1 cellular context compared by ENCODE assay signal in genomic region chr11:78251083-78251699, GRCh38.
TF ChIP-seq lines count a peak whose summit lies in the region.

No MANE protein-coding gene starts in this region.

TF ChIP-seq in K562, 482 proteins besides CTCF, POLR2A, EP300 and RAD21 (continued from another document):
- TF ChIP-seq, protein P1, sequence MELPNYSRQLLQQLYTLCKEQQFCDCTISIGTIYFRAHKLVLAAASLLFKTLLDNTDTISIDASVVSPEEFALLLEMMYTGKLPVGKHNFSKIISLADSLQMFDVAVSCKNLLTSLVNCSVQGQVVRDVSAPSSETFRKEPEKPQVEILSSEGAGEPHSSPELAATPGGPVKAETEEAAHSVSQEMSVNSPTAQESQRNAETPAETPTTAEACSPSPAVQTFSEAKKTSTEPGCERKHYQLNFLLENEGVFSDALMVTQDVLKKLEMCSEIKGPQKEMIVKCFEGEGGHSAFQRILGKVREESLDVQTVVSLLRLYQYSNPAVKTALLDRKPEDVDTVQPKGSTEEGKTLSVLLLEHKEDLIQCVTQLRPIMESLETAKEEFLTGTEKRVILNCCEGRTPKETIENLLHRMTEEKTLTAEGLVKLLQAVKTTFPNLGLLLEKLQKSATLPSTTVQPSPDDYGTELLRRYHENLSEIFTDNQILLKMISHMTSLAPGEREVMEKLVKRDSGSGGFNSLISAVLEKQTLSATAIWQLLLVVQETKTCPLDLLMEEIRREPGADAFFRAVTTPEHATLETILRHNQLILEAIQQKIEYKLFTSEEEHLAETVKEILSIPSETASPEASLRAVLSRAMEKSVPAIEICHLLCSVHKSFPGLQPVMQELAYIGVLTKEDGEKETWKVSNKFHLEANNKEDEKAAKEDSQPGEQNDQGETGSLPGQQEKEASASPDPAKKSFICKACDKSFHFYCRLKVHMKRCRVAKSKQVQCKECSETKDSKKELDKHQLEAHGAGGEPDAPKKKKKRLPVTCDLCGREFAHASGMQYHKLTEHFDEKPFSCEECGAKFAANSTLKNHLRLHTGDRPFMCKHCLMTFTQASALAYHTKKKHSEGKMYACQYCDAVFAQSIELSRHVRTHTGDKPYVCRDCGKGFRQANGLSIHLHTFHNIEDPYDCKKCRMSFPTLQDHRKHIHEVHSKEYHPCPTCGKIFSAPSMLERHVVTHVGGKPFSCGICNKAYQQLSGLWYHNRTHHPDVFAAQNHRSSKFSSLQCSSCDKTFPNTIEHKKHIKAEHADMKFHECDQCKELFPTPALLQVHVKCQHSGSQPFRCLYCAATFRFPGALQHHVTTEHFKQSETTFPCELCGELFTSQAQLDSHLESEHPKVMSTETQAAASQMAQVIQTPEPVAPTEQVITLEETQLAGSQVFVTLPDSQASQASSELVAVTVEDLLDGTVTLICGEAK (IDR thresholded peaks at IDR 0.05), result no peak
- TF ChIP-seq, protein P1 (CRISPR knock-in tag; IDR thresholded peaks at IDR 0.05), result no peak
- no peak for TF ChIP-seq ZNF76 (CRISPR knock-in tag; IDR thresholded peaks at IDR 0.05; ENCODE audit: borderline replicate concordance)
- TF ChIP-seq SRSF9 (IDR thresholded peaks at IDR 0.05; ENCODE audit: borderline replicate concordance, low read depth, low read length), result no peak
- no peak for TF ChIP-seq MED1 (CRISPR knock-in tag; IDR thresholded peaks at IDR 0.05; ENCODE audit: borderline replicate concordance)
- TF ChIP-seq PYGO2 (tag; IDR thresholded peaks at IDR 0.05), result no peak
- no peak for TF ChIP-seq DPF2 (IDR thresholded peaks at IDR 0.05)
- no peak for TF ChIP-seq ETV5 (CRISPR knock-in tag; IDR thresholded peaks at IDR 0.05; ENCODE audit: low read depth)
- TF ChIP-seq E2F3 (CRISPR knock-in tag; IDR thresholded peaks at IDR 0.05), result no peak
- no peak for TF ChIP-seq RBM39 (optimal IDR thresholded peaks at IDR 0.05; ENCODE audit: low read depth, low read length)
- no peak for TF ChIP-seq NR1H2 (CRISPR knock-in tag; IDR thresholded peaks at IDR 0.05)
- TF ChIP-seq, protein P2, sequence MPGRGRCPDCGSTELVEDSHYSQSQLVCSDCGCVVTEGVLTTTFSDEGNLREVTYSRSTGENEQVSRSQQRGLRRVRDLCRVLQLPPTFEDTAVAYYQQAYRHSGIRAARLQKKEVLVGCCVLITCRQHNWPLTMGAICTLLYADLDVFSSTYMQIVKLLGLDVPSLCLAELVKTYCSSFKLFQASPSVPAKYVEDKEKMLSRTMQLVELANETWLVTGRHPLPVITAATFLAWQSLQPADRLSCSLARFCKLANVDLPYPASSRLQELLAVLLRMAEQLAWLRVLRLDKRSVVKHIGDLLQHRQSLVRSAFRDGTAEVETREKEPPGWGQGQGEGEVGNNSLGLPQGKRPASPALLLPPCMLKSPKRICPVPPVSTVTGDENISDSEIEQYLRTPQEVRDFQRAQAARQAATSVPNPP (IDR thresholded peaks at IDR 0.05; ENCODE audit: borderline replicate concordance, insufficient read depth, insufficient read length), result no peak
- TF ChIP-seq TAL1 (IDR thresholded peaks at IDR 0.05), result no peak
- no peak for TF ChIP-seq SAP30 (IDR thresholded peaks at IDR 0.05; ENCODE audit: borderline replicate concordance, insufficient read depth, low read depth, low read length, poor library complexity, severe bottlenecking)
- no peak for TF ChIP-seq ZNF407 (IDR thresholded peaks at IDR 0.05; ENCODE audit: low read depth)
